In the genomic region with DNA sequence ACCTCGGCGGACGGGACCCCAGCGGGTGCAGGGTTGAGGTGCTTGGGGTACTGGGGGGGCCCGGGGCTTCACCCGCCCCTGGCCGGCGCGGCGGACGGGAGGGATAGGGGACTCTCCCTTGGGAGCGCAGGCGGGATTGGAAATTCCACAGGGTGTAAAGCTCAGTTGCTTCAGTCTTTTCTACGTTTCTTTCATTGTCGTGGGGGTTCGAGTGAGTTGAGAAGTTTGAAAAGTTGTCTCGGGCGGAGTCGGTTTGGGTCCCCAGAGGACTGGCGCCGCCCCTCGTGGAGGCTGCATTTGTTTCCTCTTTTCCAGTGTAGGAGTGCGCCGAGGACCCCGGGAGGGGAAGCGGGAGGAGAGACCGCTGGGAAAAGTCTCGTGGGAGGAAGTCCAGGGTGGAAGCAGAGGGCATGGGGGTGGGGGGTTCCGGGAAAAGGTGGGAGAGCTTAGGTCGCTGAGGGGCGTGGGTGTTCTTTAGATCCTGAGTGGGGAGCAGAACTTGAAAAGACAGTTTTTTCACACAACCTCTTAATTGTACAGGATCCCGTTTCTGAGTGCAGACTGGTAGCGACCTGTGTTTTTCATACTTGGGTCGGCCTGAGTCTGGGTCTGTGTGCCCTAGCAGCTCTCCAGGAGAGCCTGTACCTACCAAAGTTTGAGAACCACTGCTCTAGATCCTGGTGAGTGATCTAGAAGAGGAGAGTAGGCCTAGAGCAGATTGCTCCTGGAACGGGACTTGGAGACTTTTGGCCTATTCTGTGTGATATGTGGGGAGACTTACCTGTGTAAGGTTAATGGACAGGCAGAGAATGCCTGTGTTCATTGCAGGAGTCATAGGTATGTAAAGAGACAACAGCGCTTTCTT, we compare ENCODE assay signal across 9 cellular contexts. TPM values are rescaled to one million over a fixed set of nuclear protein-coding genes. Genes with fewer than 3 reads are reported as not detected.
DNase-seq lines count a peak whose midpoint lies in the region; ATAC-seq and TF ChIP-seq lines count a peak whose summit lies in the region.
"Had no signal": no experiment of that assay in that cellular context is flagged by ENCODE, and none has a peak within 500 bp of the region (broad histone marks: within the 10 kb centered on the region; RNA-seq: fewer than 3 reads in every experiment).

No MANE protein-coding gene starts in this region.

- H3K4me1 Mint-ChIP-seq in Calu3 (ENCODE audit: low read depth, unreplicated experiment): peaks cover 46% of the 10 kb centered on the region
- peaks cover 7% of the 10 kb centered on the region for H3K4me1 Mint-ChIP-seq in neural crest cell

- intact Hi-C loops in Calu3 (cut with micrococcal nuclease; ENCODE audit: unreplicated experiment) (loop anchor here (2.0 to 5.0 kb wide), 2 partner anchors 14 to 45 kb away; no protein-coding TSS in a partner anchor), Panc1 (cut with micrococcal nuclease; ENCODE audit: unreplicated experiment) (no loop called here)

- DNase-seq in Calu3: peak; percentile 52
- DNase-seq in Panc1 (ENCODE audit: low read depth, low spot score): no peak
- DNase-seq in foreskin keratinocyte: no peak
- DNase-seq in neural crest cell (ENCODE audit: low read depth, low spot score): peak; percentile 14
- no peak for DNase-seq in MV-4-11 (lab: John Stamatoyannopoulos, UW)
- DNase-seq in retina: no peak
- DNase-seq in globus pallidus (ENCODE audit: low spot score): no peak
- DNase-seq: NCI-H446 treated with DMSO at 0.1 percent for 48 hours had no signal

- no peaks in the 10 kb centered on the region for H3K27me3 Mint-ChIP-seq in Calu3 (ENCODE audit: unreplicated experiment)
- peaks cover 68% of the 10 kb centered on the region for H3K27me3 Mint-ChIP-seq in neural crest cell (ENCODE audit: low read depth)

- H3K9me3 Mint-ChIP-seq in Calu3 (ENCODE audit: low read depth, unreplicated experiment) (no peaks in the 10 kb centered on the region), neural crest cell (no peaks in the 10 kb centered on the region)

- no peaks in the 10 kb centered on the region; the same call in 1 of the 2 replicates for H3K36me3 ChIP-seq in Panc1 (ENCODE audit: control insufficient read depth, insufficient read depth, low read length)

- TF ChIP-seq CTCF in Calu3 (IDR thresholded peaks at IDR 0.05; ENCODE audit: unreplicated experiment): no peak
- TF ChIP-seq CTCF in Panc1 (IDR thresholded peaks at IDR 0.05): no peak
- TF ChIP-seq CTCF in foreskin keratinocyte (conservative IDR thresholded peaks at IDR 0.05): no peak
- no peak for TF ChIP-seq CTCF in neural crest cell (conservative IDR thresholded peaks at IDR 0.05)

- BruUV-seq in Calu3 (replicated peaks; lab: Mats Ljungman, UMichigan): no TSS peak
- no TSS peak for BruUV-seq in Panc1 (replicated peaks; lab: Mats Ljungman, UMichigan)

- ATAC-seq in Panc1: peak; percentile 66
- peak; percentile 15 for ATAC-seq in foreskin keratinocyte
- no peak for ATAC-seq in GM19452 (IDR thresholded peaks at IDR 0.05; ENCODE audit: unreplicated experiment)

- H3K27ac ChIP-seq in Panc1 (ENCODE audit: low read length) (no peak overlapping the region), foreskin keratinocyte (peak overlapping the region; percentile 99)

- H3K4me3 Mint-ChIP-seq in Calu3 (ENCODE audit: low read depth, unreplicated experiment) (peak overlapping the region; percentile 95), neural crest cell (peak overlapping the region; percentile 94)

- peaks cover 44% of the 10 kb centered on the region for H3K27me3 ChIP-seq in Panc1 (ENCODE audit: control insufficient read depth, insufficient read depth, low read length)
- H3K27me3 ChIP-seq in foreskin keratinocyte: no peaks in the 10 kb centered on the region

- CTCF ChIA-PET in Calu3 (lab: Charles Lee): interaction anchor here (0.5 to 2.6 kb wide), 3 partner anchors 129 to 1277 kb away, joined by 3 to 13 read pairs (median 7); no protein-coding TSS in a partner anchor
- CTCF ChIA-PET in Panc1 (lab: Charles Lee): interaction anchor here (0.6 kb wide), 1 partner anchor 875 kb away, joined by 3 read pairs; no protein-coding TSS in a partner anchor

- peaks cover 4% of the 10 kb centered on the region for H3K4me1 ChIP-seq in Panc1 (ENCODE audit: control insufficient read depth, insufficient read depth, low read length)
- H3K4me1 ChIP-seq in foreskin keratinocyte: peaks cover 16% of the 10 kb centered on the region

- H3K9me3 ChIP-seq in Panc1 (ENCODE audit: control insufficient read depth, insufficient read depth, low read depth, low read length): no peaks in the 10 kb centered on the region

- in situ Hi-C loops in Panc1 (cut with HindIII; ENCODE audit: low pct_unique_long_range_greater_than_20kb, low sequenced_read_pairs): no loop called here

- peak overlapping the region; percentile 30 to 51 for H3K4me3 ChIP-seq in Panc1 (ENCODE audit: low read depth in 2 of 2, low read length in 2 of 2)

- POLR2A ChIA-PET in Panc1 (lab: Charles Lee): no interaction called here

- H3K27ac Mint-ChIP-seq in Calu3 (ENCODE audit: unreplicated experiment) (peak overlapping the region; percentile 78), neural crest cell (ENCODE audit: unreplicated experiment) (no peak overlapping the region)

- H3K36me3 Mint-ChIP-seq in Calu3 (ENCODE audit: insufficient read depth, unreplicated experiment): peaks cover 40% of the 10 kb centered on the region
- no peaks in the 10 kb centered on the region for H3K36me3 Mint-ChIP-seq in neural crest cell (ENCODE audit: low read depth)

RNA-seq across cellular contexts. Expression of a gene that starts 0.5 kb away (rescaled TPM):
- total RNA-seq in Calu3 (2022) (22.2 and 24.2 TPM in 2 replicates), Panc1 (2021; ENCODE audit: unreplicated experiment) (not detected), foreskin keratinocyte (42.6 and 44.2 TPM in 2 replicates), neural crest cell (not detected in 2 replicates)
- polyA plus RNA-seq in Panc1 (2012; ENCODE audit: insufficient read length): not detected
- polyA plus RNA-seq in foreskin keratinocyte: 1.1 and 1.9 TPM in 2 replicates

Comparison
In these comparisons a context has a peak if more than half of its experiments do, and no peak if none do; other contexts are left out.
1. DNase-seq: peak in Calu3 (single experiment) and neural crest cell (single experiment); none in Panc1 (single experiment), foreskin keratinocyte (0 of 2), MV-4-11 (single experiment), retina (single experiment) and globus pallidus (single experiment).
2. RNA of a gene that starts 0.5 kb away (total RNA-seq): 42.6 to 44.2 TPM in foreskin keratinocyte and 22.2 to 24.2 TPM in Calu3; not detected in neural crest cell and not detected in Panc1 (single experiment); every median in the first group is over 10 times any median in the second.